In genomic region chr1:26529655-26530539, GRCh38 we compare ENCODE assay signal across 1 cellular context.
TF ChIP-seq lines count a peak whose summit lies in the region.

Gene RPS6KA1 (plus strand): TSS chr1:26529761. CDS start chr1:26529921, 160 bp downstream.

TF ChIP-seq in K562, 482 proteins besides CTCF, POLR2A, EP300 and RAD21 (continued from another document):
- TF ChIP-seq, protein P1, sequence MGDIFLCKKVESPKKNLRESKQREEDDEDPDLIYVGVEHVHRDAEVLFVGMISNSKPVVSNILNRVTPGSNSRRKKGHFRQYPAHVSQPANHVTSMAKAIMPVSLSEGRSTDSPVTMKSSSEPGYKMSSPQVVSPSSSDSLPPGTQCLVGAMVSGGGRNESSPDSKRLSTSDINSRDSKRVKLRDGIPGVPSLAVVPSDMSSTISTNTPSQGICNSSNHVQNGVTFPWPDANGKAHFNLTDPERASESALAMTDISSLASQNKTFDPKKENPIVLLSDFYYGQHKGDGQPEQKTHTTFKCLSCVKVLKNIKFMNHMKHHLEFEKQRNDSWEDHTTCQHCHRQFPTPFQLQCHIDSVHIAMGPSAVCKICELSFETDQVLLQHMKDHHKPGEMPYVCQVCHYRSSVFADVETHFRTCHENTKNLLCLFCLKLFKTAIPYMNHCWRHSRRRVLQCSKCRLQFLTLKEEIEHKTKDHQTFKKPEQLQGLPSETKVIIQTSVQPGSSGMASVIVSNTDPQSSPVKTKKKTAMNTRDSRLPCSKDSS (IDR thresholded peaks at IDR 0.05; ENCODE audit: low read depth, partially characterized antibody): no peak
- TF ChIP-seq NEUROD1 (IDR thresholded peaks at IDR 0.05; ENCODE audit: borderline replicate concordance, low read depth, low read length, partially characterized antibody): no peak
- TF ChIP-seq HMBOX1 (IDR thresholded peaks at IDR 0.05): no peak
- TF ChIP-seq GTF2A2 (tag; IDR thresholded peaks at IDR 0.05): no peak
- TF ChIP-seq DNMT1 (IDR thresholded peaks at IDR 0.05): no peak
- TF ChIP-seq NR2C1 (IDR thresholded peaks at IDR 0.05): no peak
- no peak for TF ChIP-seq NR2C1 (tag; IDR thresholded peaks at IDR 0.05)
- TF ChIP-seq ZNF778 (CRISPR knock-in tag; IDR thresholded peaks at IDR 0.05): no peak
- TF ChIP-seq ILK (tag; IDR thresholded peaks at IDR 0.05; ENCODE audit: borderline replicate concordance, low read depth): no peak
- peak; percentile 79 for TF ChIP-seq SAP30 (IDR thresholded peaks at IDR 0.05; ENCODE audit: borderline replicate concordance, insufficient read depth, low read depth, low read length, poor library complexity, severe bottlenecking)
- TF ChIP-seq, protein P2, sequence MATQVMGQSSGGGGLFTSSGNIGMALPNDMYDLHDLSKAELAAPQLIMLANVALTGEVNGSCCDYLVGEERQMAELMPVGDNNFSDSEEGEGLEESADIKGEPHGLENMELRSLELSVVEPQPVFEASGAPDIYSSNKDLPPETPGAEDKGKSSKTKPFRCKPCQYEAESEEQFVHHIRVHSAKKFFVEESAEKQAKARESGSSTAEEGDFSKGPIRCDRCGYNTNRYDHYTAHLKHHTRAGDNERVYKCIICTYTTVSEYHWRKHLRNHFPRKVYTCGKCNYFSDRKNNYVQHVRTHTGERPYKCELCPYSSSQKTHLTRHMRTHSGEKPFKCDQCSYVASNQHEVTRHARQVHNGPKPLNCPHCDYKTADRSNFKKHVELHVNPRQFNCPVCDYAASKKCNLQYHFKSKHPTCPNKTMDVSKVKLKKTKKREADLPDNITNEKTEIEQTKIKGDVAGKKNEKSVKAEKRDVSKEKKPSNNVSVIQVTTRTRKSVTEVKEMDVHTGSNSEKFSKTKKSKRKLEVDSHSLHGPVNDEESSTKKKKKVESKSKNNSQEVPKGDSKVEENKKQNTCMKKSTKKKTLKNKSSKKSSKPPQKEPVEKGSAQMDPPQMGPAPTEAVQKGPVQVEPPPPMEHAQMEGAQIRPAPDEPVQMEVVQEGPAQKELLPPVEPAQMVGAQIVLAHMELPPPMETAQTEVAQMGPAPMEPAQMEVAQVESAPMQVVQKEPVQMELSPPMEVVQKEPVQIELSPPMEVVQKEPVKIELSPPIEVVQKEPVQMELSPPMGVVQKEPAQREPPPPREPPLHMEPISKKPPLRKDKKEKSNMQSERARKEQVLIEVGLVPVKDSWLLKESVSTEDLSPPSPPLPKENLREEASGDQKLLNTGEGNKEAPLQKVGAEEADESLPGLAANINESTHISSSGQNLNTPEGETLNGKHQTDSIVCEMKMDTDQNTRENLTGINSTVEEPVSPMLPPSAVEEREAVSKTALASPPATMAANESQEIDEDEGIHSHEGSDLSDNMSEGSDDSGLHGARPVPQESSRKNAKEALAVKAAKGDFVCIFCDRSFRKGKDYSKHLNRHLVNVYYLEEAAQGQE (CRISPR knock-in tag; IDR thresholded peaks at IDR 0.05; ENCODE audit: low read depth): 0 out of 2 replicates have a peak, but pooled peaks have one; percentile 26
- TF ChIP-seq MIER1 (IDR thresholded peaks at IDR 0.05; ENCODE audit: low read depth): no peak
- TF ChIP-seq CBFB (CRISPR knock-in tag; IDR thresholded peaks at IDR 0.05): no peak
- TF ChIP-seq CCNT2 (IDR thresholded peaks at IDR 0.05; ENCODE audit: borderline replicate concordance, extremely low read depth, insufficient read length, low read depth, low read length): peak; percentile 53
- TF ChIP-seq ETV6 (IDR thresholded peaks at IDR 0.05; ENCODE audit: borderline replicate concordance in 1 of 2, low read depth in 2 of 2, low read length in 1 of 2): no peak
- TF ChIP-seq ETV6 (CRISPR knock-in tag; IDR thresholded peaks at IDR 0.05; ENCODE audit: borderline replicate concordance): no peak
- TF ChIP-seq, protein P3, sequence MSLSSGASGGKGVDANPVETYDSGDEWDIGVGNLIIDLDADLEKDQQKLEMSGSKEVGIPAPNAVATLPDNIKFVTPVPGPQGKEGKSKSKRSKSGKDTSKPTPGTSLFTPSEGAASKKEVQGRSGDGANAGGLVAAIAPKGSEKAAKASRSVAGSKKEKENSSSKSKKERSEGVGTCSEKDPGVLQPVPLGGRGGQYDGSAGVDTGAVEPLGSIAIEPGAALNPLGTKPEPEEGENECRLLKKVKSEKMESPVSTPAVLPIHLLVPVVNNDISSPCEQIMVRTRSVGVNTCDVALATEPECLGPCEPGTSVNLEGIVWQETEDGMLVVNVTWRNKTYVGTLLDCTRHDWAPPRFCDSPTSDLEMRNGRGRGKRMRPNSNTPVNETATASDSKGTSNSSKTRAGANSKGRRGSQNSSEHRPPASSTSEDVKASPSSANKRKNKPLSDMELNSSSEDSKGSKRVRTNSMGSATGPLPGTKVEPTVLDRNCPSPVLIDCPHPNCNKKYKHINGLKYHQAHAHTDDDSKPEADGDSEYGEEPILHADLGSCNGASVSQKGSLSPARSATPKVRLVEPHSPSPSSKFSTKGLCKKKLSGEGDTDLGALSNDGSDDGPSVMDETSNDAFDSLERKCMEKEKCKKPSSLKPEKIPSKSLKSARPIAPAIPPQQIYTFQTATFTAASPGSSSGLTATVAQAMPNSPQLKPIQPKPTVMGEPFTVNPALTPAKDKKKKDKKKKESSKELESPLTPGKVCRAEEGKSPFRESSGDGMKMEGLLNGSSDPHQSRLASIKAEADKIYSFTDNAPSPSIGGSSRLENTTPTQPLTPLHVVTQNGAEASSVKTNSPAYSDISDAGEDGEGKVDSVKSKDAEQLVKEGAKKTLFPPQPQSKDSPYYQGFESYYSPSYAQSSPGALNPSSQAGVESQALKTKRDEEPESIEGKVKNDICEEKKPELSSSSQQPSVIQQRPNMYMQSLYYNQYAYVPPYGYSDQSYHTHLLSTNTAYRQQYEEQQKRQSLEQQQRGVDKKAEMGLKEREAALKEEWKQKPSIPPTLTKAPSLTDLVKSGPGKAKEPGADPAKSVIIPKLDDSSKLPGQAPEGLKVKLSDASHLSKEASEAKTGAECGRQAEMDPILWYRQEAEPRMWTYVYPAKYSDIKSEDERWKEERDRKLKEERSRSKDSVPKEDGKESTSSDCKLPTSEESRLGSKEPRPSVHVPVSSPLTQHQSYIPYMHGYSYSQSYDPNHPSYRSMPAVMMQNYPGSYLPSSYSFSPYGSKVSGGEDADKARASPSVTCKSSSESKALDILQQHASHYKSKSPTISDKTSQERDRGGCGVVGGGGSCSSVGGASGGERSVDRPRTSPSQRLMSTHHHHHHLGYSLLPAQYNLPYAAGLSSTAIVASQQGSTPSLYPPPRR (CRISPR knock-in tag; IDR thresholded peaks at IDR 0.05; ENCODE audit: borderline replicate concordance): no peak
- TF ChIP-seq GABPA (tag; conservative IDR thresholded peaks at IDR 0.05; ENCODE audit: low read depth): no peak
- TF ChIP-seq ZNF311 (CRISPR knock-in tag; IDR thresholded peaks at IDR 0.05): no peak
- TF ChIP-seq ZNF324 (CRISPR knock-in tag; IDR thresholded peaks at IDR 0.05): no peak
- TF ChIP-seq BCOR (IDR thresholded peaks at IDR 0.05): no peak
- TF ChIP-seq, protein P4, sequence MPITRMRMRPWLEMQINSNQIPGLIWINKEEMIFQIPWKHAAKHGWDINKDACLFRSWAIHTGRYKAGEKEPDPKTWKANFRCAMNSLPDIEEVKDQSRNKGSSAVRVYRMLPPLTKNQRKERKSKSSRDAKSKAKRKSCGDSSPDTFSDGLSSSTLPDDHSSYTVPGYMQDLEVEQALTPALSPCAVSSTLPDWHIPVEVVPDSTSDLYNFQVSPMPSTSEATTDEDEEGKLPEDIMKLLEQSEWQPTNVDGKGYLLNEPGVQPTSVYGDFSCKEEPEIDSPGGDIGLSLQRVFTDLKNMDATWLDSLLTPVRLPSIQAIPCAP (CRISPR knock-in tag; IDR thresholded peaks at IDR 0.05; ENCODE audit: borderline replicate concordance): no peak
- TF ChIP-seq STAT5B (CRISPR knock-in tag; IDR thresholded peaks at IDR 0.05): no peak
- TF ChIP-seq, protein P5, sequence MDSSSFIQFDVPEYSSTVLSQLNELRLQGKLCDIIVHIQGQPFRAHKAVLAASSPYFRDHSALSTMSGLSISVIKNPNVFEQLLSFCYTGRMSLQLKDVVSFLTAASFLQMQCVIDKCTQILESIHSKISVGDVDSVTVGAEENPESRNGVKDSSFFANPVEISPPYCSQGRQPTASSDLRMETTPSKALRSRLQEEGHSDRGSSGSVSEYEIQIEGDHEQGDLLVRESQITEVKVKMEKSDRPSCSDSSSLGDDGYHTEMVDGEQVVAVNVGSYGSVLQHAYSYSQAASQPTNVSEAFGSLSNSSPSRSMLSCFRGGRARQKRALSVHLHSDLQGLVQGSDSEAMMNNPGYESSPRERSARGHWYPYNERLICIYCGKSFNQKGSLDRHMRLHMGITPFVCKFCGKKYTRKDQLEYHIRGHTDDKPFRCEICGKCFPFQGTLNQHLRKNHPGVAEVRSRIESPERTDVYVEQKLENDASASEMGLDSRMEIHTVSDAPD (CRISPR knock-in tag; IDR thresholded peaks at IDR 0.05): no peak
- TF ChIP-seq ZBTB17 (CRISPR knock-in tag; IDR thresholded peaks at IDR 0.05): no peak
- no peak for TF ChIP-seq ELF1 (tag; IDR thresholded peaks at IDR 0.05)
- TF ChIP-seq ZNF740 (CRISPR knock-in tag; IDR thresholded peaks at IDR 0.05): no peak
- TF ChIP-seq ZNF740 (tag; IDR thresholded peaks at IDR 0.05): no peak
- TF ChIP-seq TSC22D4 (tag; IDR thresholded peaks at IDR 0.05): no peak
- no peak for TF ChIP-seq ZSCAN32 (CRISPR knock-in tag; IDR thresholded peaks at IDR 0.05)
- TF ChIP-seq ZNF57 (CRISPR knock-in tag; IDR thresholded peaks at IDR 0.05): no peak
- no peak for TF ChIP-seq BACH1 (tag; IDR thresholded peaks at IDR 0.05)
- TF ChIP-seq E2F1 (CRISPR knock-in tag; IDR thresholded peaks at IDR 0.05): no peak
- no peak for TF ChIP-seq SREBF1 (IDR thresholded peaks at IDR 0.05; ENCODE audit: borderline replicate concordance, low read depth, low read length)
- no peak for TF ChIP-seq ARID4B (CRISPR knock-in tag; IDR thresholded peaks at IDR 0.05)
- no peak for TF ChIP-seq NCOA4 (IDR thresholded peaks at IDR 0.05; ENCODE audit: partially characterized antibody)
- TF ChIP-seq SAFB2 (IDR thresholded peaks at IDR 0.05; ENCODE audit: borderline replicate concordance, low read depth, low read length, severe bottlenecking): no peak
- TF ChIP-seq MECOM (CRISPR knock-in tag; IDR thresholded peaks at IDR 0.05): no peak
